ENCODE assay signal across 9 cellular contexts in genomic region chr1:113802367-113803007, GRCh38.
"Had no signal": no experiment of that assay in that cellular context is flagged by ENCODE, and none has a peak within 500 bp of the region (broad histone marks: within the 10 kb centered on the region; RNA-seq: fewer than 3 reads in every experiment).

No MANE protein-coding gene starts in this region.

- H3K4me3 Mint-ChIP-seq: neural progenitor cell had no signal

- H3K9me3 ChIP-seq: ascending aorta, ovary, tibial nerve had no signal

- H2AFZ ChIP-seq: neural progenitor cell had no signal

- H3K36me3 ChIP-seq: ovary had no signal

- H3K4me1 Mint-ChIP-seq: neural progenitor cell had no signal

- H3K4me2 ChIP-seq: neural progenitor cell had no signal

- DNase-seq: activated CD4-positive, CD25-positive, alpha-beta regulatory T cell; dorsolateral prefrontal cortex; hippocampal formation; ovary; Right ventricle myocardium superior; stimulated activated CD4-positive, alpha-beta T cell treated with anti-CD3 and anti-CD28 coated beads, Interleukin-4, amount 100 ng/mL, for 24 hours had no signal

- H3K27me3 ChIP-seq: ascending aorta, dorsolateral prefrontal cortex, neural progenitor cell, ovary, tibial nerve had no signal

- H3K4me3 ChIP-seq: ascending aorta, dorsolateral prefrontal cortex, neural progenitor cell, ovary, tibial nerve had no signal

- H3K27ac Mint-ChIP-seq: neural progenitor cell had no signal

- H3K9ac ChIP-seq: neural progenitor cell had no signal

- H3K27ac ChIP-seq: ascending aorta, dorsolateral prefrontal cortex, neural progenitor cell, ovary, tibial nerve had no signal
